Comparison of ENCODE assay signal across 24 cellular contexts in genomic region chr18:50654211-50654610, GRCh38.
A peak's percentile ranks its signal among the peaks of the same experiment; 100 is the strongest.
DNase-seq lines count a peak whose midpoint lies in the region; ATAC-seq and TF ChIP-seq lines count a peak whose summit lies in the region.
"Had no signal": no experiment of that assay in that cellular context is flagged by ENCODE, and none has a peak within 500 bp of the region (broad histone marks: within the 10 kb centered on the region; RNA-seq: fewer than 3 reads in every experiment).

No MANE protein-coding gene starts in this region.

- H3K9me3 ChIP-seq in hepatocyte (ENCODE audit: low read depth) = no peaks in the 10 kb centered on the region
- no peaks in the 10 kb centered on the region for H3K9me3 ChIP-seq in psoas muscle
- H3K9me3 ChIP-seq in vagina = no peaks in the 10 kb centered on the region
- no peaks in the 10 kb centered on the region for H3K9me3 ChIP-seq in colonic mucosa
- H3K9me3 ChIP-seq: adrenal gland, BE2C had no signal

- no peak overlapping the region for H3K9ac ChIP-seq in colonic mucosa (ENCODE audit: low read depth in 2 of 2, low read length in 2 of 2)

- TF ChIP-seq CTCF in hepatocyte (IDR thresholded peaks at IDR 0.05; ENCODE audit: poor library complexity) = no peak
- no peak for TF ChIP-seq CTCF in psoas muscle (IDR thresholded peaks at IDR 0.05)
- TF ChIP-seq CTCF in vagina (IDR thresholded peaks at IDR 0.05) = no peak
- TF ChIP-seq CTCF in colonic mucosa (IDR thresholded peaks at IDR 0.05) = no peak

- no peaks in the 10 kb centered on the region for H3K79me2 ChIP-seq in hepatocyte

- intact Hi-C loops in cardiac septum (cut with DNase I) (loop anchor here (5.0 kb wide), 1 partner anchor 72 kb away; no protein-coding TSS in a partner anchor), Right ventricle myocardium inferior (cut with DNase I) (loop anchor here (5.0 to 10.0 kb wide), 3 partner anchors 73 to 131 kb away; partner anchors contain the start of gene MAPK4), psoas muscle (cut with DNase I) (loop anchor here in 1 of 2 donors (5.0 kb wide), 1 partner anchor 92 kb away; the partner anchor contains the start of gene MAPK4), vagina (cut with DNase I) (no loop called here), colonic mucosa (cut with DNase I) (no loop called here)

- WGBS in hepatocyte (ENCODE audit: low lambda C conversion rate, missing lambda C conversion rate) = 80% methylated on average over 2 of the region's 2 CpGs
- 40 to 70% (median 47%) methylated on average over 2 of the region's 2 CpGs for WGBS in psoas muscle, 3 donors

- H3K36me3 ChIP-seq in hepatocyte (replicated peaks; ENCODE audit: insufficient read depth, low read depth) (no peaks in the 10 kb centered on the region), psoas muscle (ENCODE audit: insufficient read depth in 1 of 2, low read depth in 1 of 2) (no peaks in the 10 kb centered on the region), vagina (no peaks in the 10 kb centered on the region), colonic mucosa (no peaks in the 10 kb centered on the region)
- H3K36me3 ChIP-seq: adrenal gland, BE2C had no signal

- no peak for TF ChIP-seq POLR2A in vagina (IDR thresholded peaks at IDR 0.05)

- H3K4me2 ChIP-seq in hepatocyte = peak overlapping the region; percentile 77
- H3K4me2 ChIP-seq: PC-9 had no signal

- H3K4me3 ChIP-seq in hepatocyte (no peak overlapping the region), psoas muscle (no peak overlapping the region), vagina (no peak overlapping the region), colonic mucosa (no peak overlapping the region)
- H3K4me3 ChIP-seq: adrenal gland, PC-9 had no signal

- DNase-seq in cardiac septum (ENCODE audit: low spot score) = peak; percentile 43
- DNase-seq in Right ventricle myocardium inferior (ENCODE audit: missing footprints) = no peak
- DNase-seq in hepatocyte (ENCODE audit: low spot score) = no peak
- no peak for DNase-seq in psoas muscle
- DNase-seq in vagina (ENCODE audit: extremely low spot score in 2 of 2) = no peak
- DNase-seq in SKM-1 (lab: John Stamatoyannopoulos, UW; ENCODE audit: unreplicated experiment) = no peak
- no peak for DNase-seq in colonic mucosa
- no peak for DNase-seq in NCI-H510A treated with DMSO at 0.1 percent for 48 hours (lab: John Stamatoyannopoulos, UW)
- DNase-seq: activated CD4-positive, alpha-beta T cell treated with anti-CD3 and anti-CD28 coated beads for 1 hour; activated CD8-positive, alpha-beta memory T cell treated with anti-CD3 and anti-CD28 coated beads for 24 hours; activated naive CD4-positive, alpha-beta T cell; activated T-cell treated with anti-CD3 and anti-CD28 coated beads, Interleukin-2, amount 50 U/mL, for 4 hours; BE2C; foreskin keratinocyte; islet precursor cell; mammary epithelial cell; naive thymus-derived CD8-positive, alpha-beta T cell; NCI-H1092; NCI-H187 treated with DMSO at 0.1 percent for 48 hours; NCI-H226; PC-9; T-cell had no signal

- H3K27me3 ChIP-seq in hepatocyte (no peaks in the 10 kb centered on the region), psoas muscle (ENCODE audit: insufficient read depth in 3 of 3, low read length in 2 of 3) (no peaks in the 10 kb centered on the region), vagina (no peaks in the 10 kb centered on the region), colonic mucosa (no peaks in the 10 kb centered on the region)
- H3K27me3 ChIP-seq: adrenal gland, BE2C, foreskin keratinocyte had no signal

- H3K9me2 ChIP-seq in hepatocyte (replicated peaks; ENCODE audit: insufficient read depth) = no peaks in the 10 kb centered on the region

- ATAC-seq in Right ventricle myocardium inferior (no peak), psoas muscle (no peak)
- ATAC-seq: activated T-cell treated with anti-CD3 and anti-CD28 coated beads, Interleukin-2, amount 50 U/mL, for 4 hours; foreskin keratinocyte; naive thymus-derived CD8-positive, alpha-beta T cell; T-cell had no signal

- H3K27ac ChIP-seq in hepatocyte (peak overlapping the region; percentile 80), psoas muscle (peak overlapping the region; percentile 79), vagina (peak overlapping the region; percentile 25), colonic mucosa (no peak overlapping the region)
- H3K27ac ChIP-seq: foreskin keratinocyte, HL-60, PC-9 had no signal

- no peaks in the 10 kb centered on the region for H4K20me1 ChIP-seq in hepatocyte (ENCODE audit: insufficient read depth, poor library complexity, severe bottlenecking)

- H3K4me1 ChIP-seq in hepatocyte (ENCODE audit: insufficient read depth) = peaks cover 12% of the 10 kb centered on the region
- peaks cover 26% of the 10 kb centered on the region for H3K4me1 ChIP-seq in psoas muscle
- H3K4me1 ChIP-seq in vagina = no peaks in the 10 kb centered on the region
- no peaks in the 10 kb centered on the region for H3K4me1 ChIP-seq in colonic mucosa
- H3K4me1 ChIP-seq: BE2C, foreskin keratinocyte had no signal

- H2AFZ ChIP-seq in hepatocyte = no peak overlapping the region
- H2AFZ ChIP-seq: PC-9 had no signal

Comparison
In these comparisons a context has a peak if more than half of its experiments do, and no peak if none do; other contexts are left out.
1. intact Hi-C loops: an anchor here in cardiac septum (5.0 kb wide) and Right ventricle myocardium inferior (5.0 to 10.0 kb wide); none called in vagina and colonic mucosa.